32 cellular contexts compared by ENCODE assay signal in genomic region chr6:35650015-35650414, GRCh38.
"Had no signal": no experiment of that assay in that cellular context is flagged by ENCODE, and none has a peak within 500 bp of the region (broad histone marks: within the 10 kb centered on the region; RNA-seq: fewer than 3 reads in every experiment).

No MANE protein-coding gene starts in this region.

- H3K27ac Mint-ChIP-seq: activated CD4-positive, alpha-beta T cell treated with anti-CD3 and anti-CD28 coated beads, Interleukin-2, amount 10 ng/mL, durations not matched to agents 7 days and 5 days; activated T-helper 17 cell treated with anti-CD3 and anti-CD28 coated beads, Interleukin-2, amount 50 U/mL, for 72 hours; dendritic cell treated with granulocyte-macrophage colony-stimulating factor and Interleukin-4, amounts not matched to agents 40 ng/mL and 50 ng/mL, for 4 days; T-helper 1 cell treated with Interleukin-12 subunit alpha and Interleukin-12 subunit beta and Interleukin-4 antibody, amounts not matched to agents 30 μg/mL and 1 μg/mL, for 36 hours had no signal

- H3K4me3 ChIP-seq: body of pancreas, breast epithelium, cardiac muscle cell, coronary artery, dorsolateral prefrontal cortex, esophagus muscularis mucosa, heart right ventricle had no signal

- ATAC-seq: activated T-cell treated with anti-CD3 and anti-CD28 coated beads, Interleukin-2, amount 50 U/mL, for 4 hours; body of pancreas; effector memory CD8-positive, alpha-beta T cell; foreskin keratinocyte; T-cell had no signal

- H3K4me1 ChIP-seq: breast epithelium, foreskin keratinocyte had no signal

- H3K36me3 ChIP-seq: breast epithelium, cardiac muscle cell had no signal

- H3K9me3 ChIP-seq: body of pancreas, breast epithelium, esophagus muscularis mucosa, heart right ventricle had no signal

- H3K27me3 ChIP-seq: body of pancreas, breast epithelium, cardiac muscle cell, dorsolateral prefrontal cortex, esophagus muscularis mucosa, foreskin keratinocyte, heart right ventricle had no signal

- H3K27ac ChIP-seq: body of pancreas, breast epithelium, cardiac muscle cell, coronary artery, esophagus muscularis mucosa, foreskin keratinocyte, heart right ventricle had no signal

- H3K4me3 Mint-ChIP-seq: activated CD4-positive, alpha-beta T cell treated with anti-CD3 and anti-CD28 coated beads for 36 hours; activated CD4-positive, alpha-beta T cell treated with anti-CD3 and anti-CD28 coated beads, Interleukin-2, amount 10 ng/mL, durations not matched to agents 7 days and 5 days; activated CD8-positive, alpha-beta T cell treated with anti-CD3 and anti-CD28 coated beads for 36 hours; activated naive CD8-positive, alpha-beta T cell; activated T-cell treated with anti-CD3 and anti-CD28 coated beads, Interleukin-2, amount 50 U/mL, for 4 hours; activated T-helper 17 cell treated with anti-CD3 and anti-CD28 coated beads, Interleukin-2, amount 50 U/mL, for 72 hours; dendritic cell treated with granulocyte-macrophage colony-stimulating factor and Interleukin-4, amounts not matched to agents 40 ng/mL and 50 ng/mL, for 4 days; effector memory CD8-positive, alpha-beta T cell; T-cell; T-helper 1 cell treated with Interleukin-12 subunit alpha and Interleukin-12 subunit beta and Interleukin-4 antibody, amounts not matched to agents 30 μg/mL and 1 μg/mL, for 36 hours; T-helper 2 cell treated with Interferon-gamma antibody and Interleukin-4, amounts not matched to agents 5 μg/mL and 100 μg/mL, for 36 hours had no signal

- H3K9me3 Mint-ChIP-seq: activated T-cell treated with anti-CD3 and anti-CD28 coated beads, Interleukin-2, amount 50 U/mL, for 4 hours; activated T-helper 17 cell treated with anti-CD3 and anti-CD28 coated beads, Interleukin-2, amount 50 U/mL, for 72 hours; dendritic cell treated with granulocyte-macrophage colony-stimulating factor and Interleukin-4, amounts not matched to agents 40 ng/mL and 50 ng/mL, for 4 days; effector memory CD8-positive, alpha-beta T cell; T-cell; T-helper 1 cell treated with Interleukin-12 subunit alpha and Interleukin-12 subunit beta and Interleukin-4 antibody, amounts not matched to agents 30 μg/mL and 1 μg/mL, for 36 hours; T-helper 2 cell treated with Interferon-gamma antibody and Interleukin-4, amounts not matched to agents 5 μg/mL and 100 μg/mL, for 36 hours had no signal

- DNase-seq: activated CD4-positive, alpha-beta T cell treated with anti-CD3 and anti-CD28 coated beads for 36 hours; activated CD4-positive, alpha-beta T cell treated with anti-CD3 and anti-CD28 coated beads, Interleukin-2, amount 10 ng/mL, durations not matched to agents 7 days and 5 days; activated CD4-positive, alpha-beta T cell treated with anti-CD3 and anti-CD28 coated beads, Interleukin-2, amount 50 U/mL, for 48 hours; activated CD4-positive, CD25-positive, alpha-beta regulatory T cell; activated CD4-positive, CD25-positive, alpha-beta regulatory T cell treated with anti-CD3 and anti-CD28 coated beads, Interleukin-2, amount 50 U/mL, for 72 hours; activated CD8-positive, alpha-beta memory T cell treated with anti-CD3 and anti-CD28 coated beads for 24 hours; activated CD8-positive, alpha-beta T cell treated with anti-CD3 and anti-CD28 coated beads for 36 hours; activated effector memory CD4-positive, alpha-beta T cell treated with Interleukin-2 at 50 U/mL for 16 hours; activated gamma-delta T cell treated with Interleukin-2 at 50 U/mL for 16 hours; activated naive CD4-positive, alpha-beta T cell treated with anti-CD3 and anti-CD28 coated beads, Interleukin-2, amount 50 U/mL, for 16 hours; activated naive CD4-positive, alpha-beta T cell treated with Interleukin-2 at 50 U/mL for 16 hours; activated T-cell treated with anti-CD3 and anti-CD28 coated beads, Interleukin-2, amount 50 U/mL, for 4 hours; aorta; body of pancreas; central memory CD4-positive, alpha-beta T cell; cerebellar nuclear complex; effector memory CD8-positive, alpha-beta T cell; erythroblast; foreskin keratinocyte; heart right ventricle; SW 1271; T-cell had no signal

- H3K27me3 Mint-ChIP-seq: activated CD4-positive, alpha-beta T cell treated with anti-CD3 and anti-CD28 coated beads for 36 hours; activated CD4-positive, alpha-beta T cell treated with anti-CD3 and anti-CD28 coated beads, Interleukin-2, amount 10 ng/mL, durations not matched to agents 7 days and 5 days; activated CD8-positive, alpha-beta T cell treated with anti-CD3 and anti-CD28 coated beads for 36 hours; activated naive CD8-positive, alpha-beta T cell; activated T-helper 17 cell treated with anti-CD3 and anti-CD28 coated beads, Interleukin-2, amount 50 U/mL, for 72 hours; dendritic cell treated with granulocyte-macrophage colony-stimulating factor and Interleukin-4, amounts not matched to agents 40 ng/mL and 50 ng/mL, for 4 days; effector memory CD8-positive, alpha-beta T cell; T-cell had no signal
